18 cellular contexts compared by ENCODE assay signal in the genomic region with DNA sequence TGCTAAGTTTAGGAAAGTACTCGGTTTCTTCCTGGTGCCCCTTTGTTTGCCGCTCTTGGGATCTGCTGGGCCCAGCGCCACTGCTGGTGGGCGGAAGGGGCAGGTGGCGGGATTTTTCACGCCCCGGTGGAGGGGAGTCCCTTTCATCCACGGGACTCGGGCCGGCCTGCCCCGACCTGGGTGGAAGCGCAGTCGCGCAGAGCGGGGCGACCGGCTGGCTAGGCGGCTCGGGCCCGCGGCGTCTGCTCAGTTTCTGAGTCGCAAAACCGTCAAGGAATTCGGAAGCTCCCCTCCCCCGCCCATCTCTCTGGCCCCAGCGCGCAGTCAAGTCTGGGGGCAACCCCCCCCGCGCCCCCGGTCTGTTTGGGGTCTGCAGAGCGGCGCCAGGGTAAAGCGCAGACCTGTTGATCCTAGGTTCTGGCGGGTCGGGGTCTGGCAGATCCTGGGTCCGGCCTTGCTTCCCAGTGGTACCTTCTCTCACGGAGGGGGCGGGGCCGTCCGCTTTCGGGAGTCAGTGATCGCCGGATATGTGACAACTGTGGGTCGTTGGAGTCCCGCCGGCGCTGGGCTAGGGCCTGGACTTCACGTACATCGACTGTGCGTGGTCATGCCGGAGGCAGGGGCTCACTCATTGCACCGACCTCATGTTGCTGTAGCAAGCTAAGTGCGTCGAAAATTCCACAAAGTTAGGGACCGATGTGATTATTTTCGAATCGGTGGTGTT. TPM values are rescaled to one million over a fixed set of nuclear protein-coding genes. Genes with fewer than 3 reads are reported as not detected.
A peak's percentile ranks its signal among the peaks of the same experiment; 100 is the strongest.
DNase-seq lines count a peak whose midpoint lies in the region; ATAC-seq and TF ChIP-seq lines count a peak whose summit lies in the region.
"Had no signal": no experiment of that assay in that cellular context is flagged by ENCODE, and none has a peak within 500 bp of the region (broad histone marks: within the 10 kb centered on the region; RNA-seq: fewer than 3 reads in every experiment).

A gene with protein sequence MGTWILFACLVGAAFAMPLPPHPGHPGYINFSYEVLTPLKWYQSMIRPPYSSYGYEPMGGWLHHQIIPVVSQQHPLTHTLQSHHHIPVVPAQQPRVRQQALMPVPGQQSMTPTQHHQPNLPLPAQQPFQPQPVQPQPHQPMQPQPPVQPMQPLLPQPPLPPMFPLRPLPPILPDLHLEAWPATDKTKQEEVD (minus strand): TSS at position 481 of the 724 bp plus-strand sequence. CDS start 39,144 bp downstream, outside the sequence.

- H3K27ac Mint-ChIP-seq in CD14-positive monocyte, result no peak within 1 kb of the TSS
- H3K27ac Mint-ChIP-seq: activated naive CD4-positive, alpha-beta T cell treated with anti-CD3 and anti-CD28 coated beads, Interleukin-2, amount 50 U/mL, for 24 hours had no signal

- H3K4me1 ChIP-seq in RWPE2 (ENCODE audit: insufficient read depth, poor library complexity, severe bottlenecking) (no peaks in the 10 kb centered on the region), neuronal stem cell (ENCODE audit: control insufficient read depth in 2 of 2, insufficient read depth in 1 of 2, low read depth in 1 of 2, low read length in 2 of 2) (peaks cover 0 to 5% of the 10 kb centered on the region in 2 donors)
- H3K4me1 ChIP-seq: gastrocnemius medialis, Peyer's patch had no signal

- peak within 1 kb of the TSS; percentile 84 for H3K9ac ChIP-seq in neuronal stem cell (ENCODE audit: low read depth, low read length, poor library complexity)

- H2BK5ac ChIP-seq in neuronal stem cell (ENCODE audit: low read length), result no peak within 1 kb of the TSS

- DNase-seq in CD14-positive monocyte (ENCODE audit: low spot score) (no peak), RWPE2 (ENCODE audit: low spot score) (peak; percentile 50), epithelial cell of proximal tubule (ENCODE audit: low read depth) (no peak), neuronal stem cell (ENCODE audit: low spot score) (no peak)
- DNase-seq: activated CD4-positive, CD25-positive, alpha-beta regulatory T cell; AML-193; MV-4-11; NCI-H2081 treated with DMSO at 0.1 percent for 48 hours; ovary; Peyer's patch; stimulated activated naive CD4-positive, alpha-beta T cell treated with Interleukin-2 at 50 U/mL for 16 hours had no signal

- H2AFZ ChIP-seq in neuronal stem cell (ENCODE audit: low read length), result no peak within 1 kb of the TSS

- H3K9me3 Mint-ChIP-seq in CD14-positive monocyte, result peaks cover 0 to 9% (median 0%) of the 10 kb centered on the region in 7 donors
- H3K9me3 Mint-ChIP-seq: activated naive CD4-positive, alpha-beta T cell treated with anti-CD3 and anti-CD28 coated beads, Interleukin-2, amount 50 U/mL, for 24 hours had no signal

- H3K4me3 Mint-ChIP-seq in CD14-positive monocyte, result peak within 1 kb of the TSS; percentile 45 to 67
- H3K4me3 Mint-ChIP-seq: activated naive CD4-positive, alpha-beta T cell treated with anti-CD3 and anti-CD28 coated beads, Interleukin-2, amount 50 U/mL, for 24 hours had no signal

- TF ChIP-seq CTCF in CD14-positive monocyte (IDR thresholded peaks at IDR 0.05) (no peak), RWPE2 (IDR thresholded peaks at IDR 0.05; ENCODE audit: poor library complexity, severe bottlenecking) (no peak), epithelial cell of proximal tubule (conservative IDR thresholded peaks at IDR 0.05; ENCODE audit: low read depth, low read length) (no peak)

- H3K36me3 Mint-ChIP-seq in CD14-positive monocyte, result no peaks in the 10 kb centered on the region
- H3K36me3 Mint-ChIP-seq: activated naive CD4-positive, alpha-beta T cell treated with anti-CD3 and anti-CD28 coated beads, Interleukin-2, amount 50 U/mL, for 24 hours had no signal

- H3K18ac ChIP-seq in neuronal stem cell (ENCODE audit: low read length), result peak within 1 kb of the TSS; percentile 85

- H3K4me3 ChIP-seq in RWPE2 (ENCODE audit: severe bottlenecking) (peak within 1 kb of the TSS; percentile 12), epithelial cell of proximal tubule (ENCODE audit: low read depth, low read length) (peak within 1 kb of the TSS; percentile 54), neuronal stem cell (ENCODE audit: low read length in 2 of 2) (peak within 1 kb of the TSS in 1 of 2 donors; percentile 87)
- H3K4me3 ChIP-seq: cardiac muscle cell, ovary had no signal

- ATAC-seq in RWPE2 (ENCODE audit: low read depth), result peak; percentile 9; the same call in 1 of the 3 replicates
- no peak for ATAC-seq in GM18519 (IDR thresholded peaks at IDR 0.05; ENCODE audit: low FRiP score, unreplicated experiment)
- no peak for ATAC-seq in GM18511 (IDR thresholded peaks at IDR 0.05; ENCODE audit: unreplicated experiment)
- no peak for ATAC-seq in GM19455 (IDR thresholded peaks at IDR 0.05; ENCODE audit: unreplicated experiment)
- ATAC-seq in HG03354 (IDR thresholded peaks at IDR 0.05; ENCODE audit: poor library complexity, severe bottlenecking, unreplicated experiment), result no peak

- H3K4ac ChIP-seq in neuronal stem cell (ENCODE audit: low read length), result no peak within 1 kb of the TSS

- intact Hi-C loops in CD14-positive monocyte (cut with micrococcal nuclease), result no loop called here

- H3K14ac ChIP-seq in neuronal stem cell (ENCODE audit: low read length), result no peak within 1 kb of the TSS

- no peak within 1 kb of the TSS for H3K23ac ChIP-seq in neuronal stem cell (ENCODE audit: low read depth, low read length, poor library complexity)

- H3K4me1 Mint-ChIP-seq in CD14-positive monocyte, result no peaks in the 10 kb centered on the region

- no peak within 1 kb of the TSS for H3K27ac ChIP-seq in RWPE2 (ENCODE audit: poor library complexity, severe bottlenecking)
- peak within 1 kb of the TSS; percentile 27 for H3K27ac ChIP-seq in neuronal stem cell (replicated peaks; ENCODE audit: low read length)
- H3K27ac ChIP-seq: cardiac muscle cell, ovary, Peyer's patch had no signal

- WGBS in neuronal stem cell (ENCODE audit: extremely low coverage in 2 of 2, insufficient read length in 2 of 2, insufficient replicate concordance in 1 of 2), 2 donors, result no CpG with 5 or more reads among the region's 58 CpGs

- peaks cover 4% of the 10 kb centered on the region for H3K79me1 ChIP-seq in neuronal stem cell (ENCODE audit: low read depth, low read length)

- no peak within 1 kb of the TSS for H2BK12ac ChIP-seq in neuronal stem cell (ENCODE audit: low read length)

- peaks cover 56% of the 10 kb centered on the region for H3K27me3 ChIP-seq in RWPE2 (ENCODE audit: insufficient read depth, poor library complexity, severe bottlenecking)
- H3K27me3 ChIP-seq in neuronal stem cell (ENCODE audit: control insufficient read depth in 3 of 3, insufficient read depth in 3 of 3, low read depth in 1 of 3, low read length in 3 of 3), result no peaks in the 10 kb centered on the region
- H3K27me3 ChIP-seq: cardiac muscle cell, gastrocnemius medialis, ovary, Peyer's patch had no signal

- H3K27me3 Mint-ChIP-seq in CD14-positive monocyte (ENCODE audit: low read depth in 3 of 3), result peaks cover 0 to 52% (median 39%) of the 10 kb centered on the region in 3 donors

- H3K9me3 ChIP-seq in RWPE2 (ENCODE audit: severe bottlenecking), result no peaks in the 10 kb centered on the region
- H3K9me3 ChIP-seq in neuronal stem cell (replicated peaks in 1 of 2; ENCODE audit: control insufficient read depth in 2 of 2, insufficient read depth in 1 of 2, low read depth in 1 of 2, low read length in 2 of 2), result no peaks in the 10 kb centered on the region
- H3K9me3 ChIP-seq: gastrocnemius medialis, ovary, Peyer's patch had no signal

- no peak within 1 kb of the TSS for H2BK15ac ChIP-seq in neuronal stem cell (ENCODE audit: low read length)

- no peak within 1 kb of the TSS for H4K91ac ChIP-seq in neuronal stem cell (ENCODE audit: low read depth, low read length, poor library complexity)

- H2AK5ac ChIP-seq in neuronal stem cell (ENCODE audit: low read depth, low read length), result no peak within 1 kb of the TSS

- H2BK120ac ChIP-seq in neuronal stem cell (ENCODE audit: low read depth, low read length), result no peak within 1 kb of the TSS

- H3K4me2 ChIP-seq in neuronal stem cell (ENCODE audit: insufficient read depth, low read length, poor library complexity, severe bottlenecking), result peak within 1 kb of the TSS; percentile 73

- H3K36me3 ChIP-seq in RWPE2 (ENCODE audit: low read depth) (no peaks in the 10 kb centered on the region), neuronal stem cell (replicated peaks in 1 of 2; ENCODE audit: control insufficient read depth in 2 of 2, insufficient read depth in 2 of 2, low read length in 2 of 2) (no peaks in the 10 kb centered on the region)
- H3K36me3 ChIP-seq: cardiac muscle cell, gastrocnemius medialis, ovary, Peyer's patch had no signal

- no peak within 1 kb of the TSS for H4K8ac ChIP-seq in neuronal stem cell (ENCODE audit: low read depth, low read length)

RNA-seq across cellular contexts. Expression of the gene that starts here (rescaled TPM):
- not detected for polyA plus RNA-seq in CD14-positive monocyte
- not detected in 2 replicates for total RNA-seq in epithelial cell of proximal tubule
- polyA plus RNA-seq in neuronal stem cell (2013, experiment 1 of 2), result not detected
- 0.15 TPM for polyA plus RNA-seq in neuronal stem cell (2013, experiment 2 of 2)
- total RNA-seq: cardiac muscle cell, gastrocnemius medialis, ovary, Peyer's patch had no signal
- polyA plus RNA-seq: cardiac muscle cell, ovary had no signal
